In genomic region chr3:23209747-23210495, GRCh38 we compare ENCODE assay signal across 26 cellular contexts.
"Had no signal": no experiment of that assay in that cellular context is flagged by ENCODE, and none has a peak within 500 bp of the region (broad histone marks: within the 10 kb centered on the region; RNA-seq: fewer than 3 reads in every experiment).

No MANE protein-coding gene starts in this region.

- H3K4me1 ChIP-seq: ascending aorta, uterus had no signal

- H3K4me3 Mint-ChIP-seq: activated CD4-positive, alpha-beta memory T cell treated with anti-CD3 and anti-CD28 coated beads, Interleukin-2, amount 10 ng/mL, durations not matched to agents 7 days and 5 days; activated CD8-positive, alpha-beta memory T cell treated with anti-CD3 and anti-CD28 coated beads, Interleukin-2, amount 10 ng/mL, durations not matched to agents 7 days and 5 days; activated naive CD4-positive, alpha-beta T cell treated with anti-CD3 and anti-CD28 coated beads, Interleukin-2, amount 10 ng/mL, durations not matched to agents 7 days and 5 days; dendritic cell treated with granulocyte-macrophage colony-stimulating factor and Interleukin-4, amounts not matched to agents 40 ng/mL and 50 ng/mL, for 4 days; nephron; stimulated activated naive CD8-positive, alpha-beta T cell treated with anti-CD3 and anti-CD28 coated beads, Interleukin-15, amount 100 ng/mL, for 72 hours had no signal

- H3K27me3 ChIP-seq: adrenal gland, ascending aorta, brain microvascular endothelial cell, uterus had no signal

- H3K27me3 Mint-ChIP-seq: activated naive CD4-positive, alpha-beta T cell treated with anti-CD3 and anti-CD28 coated beads, Interleukin-2, amount 10 ng/mL, durations not matched to agents 7 days and 5 days; dendritic cell treated with granulocyte-macrophage colony-stimulating factor and Interleukin-4, amounts not matched to agents 40 ng/mL and 50 ng/mL, for 4 days; stimulated activated naive CD8-positive, alpha-beta T cell treated with anti-CD3 and anti-CD28 coated beads, Interleukin-15, amount 100 ng/mL, for 72 hours had no signal

- H3K27ac Mint-ChIP-seq: activated CD4-positive, alpha-beta memory T cell treated with anti-CD3 and anti-CD28 coated beads, Interleukin-2, amount 10 ng/mL, durations not matched to agents 7 days and 5 days; activated CD8-positive, alpha-beta memory T cell treated with anti-CD3 and anti-CD28 coated beads, Interleukin-2, amount 10 ng/mL, durations not matched to agents 7 days and 5 days; activated naive CD4-positive, alpha-beta T cell treated with anti-CD3 and anti-CD28 coated beads, Interleukin-2, amount 10 ng/mL, durations not matched to agents 7 days and 5 days; dendritic cell treated with granulocyte-macrophage colony-stimulating factor and Interleukin-4, amounts not matched to agents 40 ng/mL and 50 ng/mL, for 4 days; nephron; stimulated activated naive CD8-positive, alpha-beta T cell treated with anti-CD3 and anti-CD28 coated beads, Interleukin-15, amount 100 ng/mL, for 72 hours had no signal

- H3K4me1 Mint-ChIP-seq: activated CD4-positive, alpha-beta memory T cell treated with anti-CD3 and anti-CD28 coated beads, Interleukin-2, amount 10 ng/mL, durations not matched to agents 7 days and 5 days; activated CD8-positive, alpha-beta memory T cell treated with anti-CD3 and anti-CD28 coated beads, Interleukin-2, amount 10 ng/mL, durations not matched to agents 7 days and 5 days; activated naive CD4-positive, alpha-beta T cell treated with anti-CD3 and anti-CD28 coated beads, Interleukin-2, amount 10 ng/mL, durations not matched to agents 7 days and 5 days had no signal

- H3K27ac ChIP-seq: adrenal gland, ascending aorta, brain microvascular endothelial cell, left ventricle myocardium inferior, pancreas, uterus had no signal

- H3K36me3 ChIP-seq: adrenal gland, ascending aorta, brain microvascular endothelial cell, left ventricle myocardium inferior, pancreas, uterus had no signal

- ATAC-seq: activated CD8-positive, alpha-beta memory T cell treated with anti-CD3 and anti-CD28 coated beads, Interleukin-2, amount 10 ng/mL, durations not matched to agents 7 days and 5 days; pancreas; right cardiac atrium; stimulated activated naive CD8-positive, alpha-beta T cell treated with anti-CD3 and anti-CD28 coated beads, Interleukin-15, amount 100 ng/mL, for 72 hours had no signal

- DNase-seq: activated CD4-positive, alpha-beta memory T cell treated with anti-CD3 and anti-CD28 coated beads, Interleukin-2, amount 10 ng/mL, durations not matched to agents 7 days and 5 days; activated CD4-positive, alpha-beta T cell treated with anti-CD3 and anti-CD28 coated beads for 48 hours; activated CD8-positive, alpha-beta memory T cell treated with anti-CD3 and anti-CD28 coated beads, Interleukin-2, amount 10 ng/mL, durations not matched to agents 7 days and 5 days; activated effector memory CD4-positive, alpha-beta T cell treated with anti-CD3 and anti-CD28 coated beads, Interleukin-2, amount 50 U/mL, for 16 hours; activated naive CD4-positive, alpha-beta T cell treated with anti-CD3 and anti-CD28 coated beads, Interleukin-2, amount 10 ng/mL, durations not matched to agents 7 days and 5 days; activated T-cell treated with anti-CD3 and anti-CD28 coated beads for 4 hours; adrenal gland; brain microvascular endothelial cell; caudate nucleus; effector CD4-positive, alpha-beta T cell; foreskin fibroblast; kidney; left ventricle myocardium inferior; mammary epithelial cell; midbrain; pancreas; right cardiac atrium; stimulated activated CD4-positive, alpha-beta T cell treated with anti-CD3 and anti-CD28 coated beads, Interleukin-12 subunit alpha, Interleukin-12 subunit beta, amount 100 ng/mL, for 4 hours; stimulated activated CD4-positive, alpha-beta T cell treated with anti-CD3 and anti-CD28 coated beads, Interleukin-4, amount 100 ng/mL, for 4 hours; stimulated activated naive CD8-positive, alpha-beta T cell treated with anti-CD3 and anti-CD28 coated beads, Interleukin-15, amount 100 ng/mL, for 72 hours; T-helper 9 cell; trophoblast cell; uterus had no signal

- H3K36me3 Mint-ChIP-seq: activated CD8-positive, alpha-beta memory T cell treated with anti-CD3 and anti-CD28 coated beads, Interleukin-2, amount 10 ng/mL, durations not matched to agents 7 days and 5 days; activated naive CD4-positive, alpha-beta T cell treated with anti-CD3 and anti-CD28 coated beads, Interleukin-2, amount 10 ng/mL, durations not matched to agents 7 days and 5 days had no signal

- H3K9me3 Mint-ChIP-seq: activated CD4-positive, alpha-beta memory T cell treated with anti-CD3 and anti-CD28 coated beads, Interleukin-2, amount 10 ng/mL, durations not matched to agents 7 days and 5 days; activated naive CD4-positive, alpha-beta T cell treated with anti-CD3 and anti-CD28 coated beads, Interleukin-2, amount 10 ng/mL, durations not matched to agents 7 days and 5 days; dendritic cell treated with granulocyte-macrophage colony-stimulating factor and Interleukin-4, amounts not matched to agents 40 ng/mL and 50 ng/mL, for 4 days; nephron; stimulated activated naive CD8-positive, alpha-beta T cell treated with anti-CD3 and anti-CD28 coated beads, Interleukin-15, amount 100 ng/mL, for 72 hours had no signal

- H3K4me3 ChIP-seq: adrenal gland, ascending aorta, left ventricle myocardium inferior, pancreas, uterus had no signal
